16 cellular contexts compared by ENCODE assay signal in genomic region chr16:81842564-81843242, GRCh38.
DNase-seq lines count a peak whose midpoint lies in the region; ATAC-seq and TF ChIP-seq lines count a peak whose summit lies in the region.
"Had no signal": no experiment of that assay in that cellular context is flagged by ENCODE, and none has a peak within 500 bp of the region (broad histone marks: within the 10 kb centered on the region; RNA-seq: fewer than 3 reads in every experiment).

No MANE protein-coding gene starts in this region.

- peak; percentile 40 for DNase-seq in foreskin melanocyte
- no peak for DNase-seq in mesothelial cell of epicardium (ENCODE audit: low spot score in 2 of 2, unreplicated experiment in 2 of 2)
- no peak for DNase-seq in DMS79 treated with DMSO at 0.1 percent for 48 hours (lab: John Stamatoyannopoulos, UW)
- DNase-seq in dermis blood vessel endothelial cell: no peak
- DNase-seq: activated naive CD4-positive, alpha-beta T cell treated with Interleukin-2 at 50 U/mL for 16 hours; effector CD4-positive, alpha-beta T cell; mammary epithelial cell; NCI-H2029; NCI-H82; T1000 had no signal

- H3K4me3 ChIP-seq in BLaER1 (no peak overlapping the region), GM12875 (ENCODE audit: low read depth, low read length) (peak overlapping the region; percentile 33), OCI-LY1 (ENCODE audit: low read depth, low read length, poor library complexity, severe bottlenecking) (no peak overlapping the region)
- H3K4me3 ChIP-seq: breast epithelium had no signal

- H3K9me3 ChIP-seq in BLaER1 (peaks cover 27% of the 10 kb centered on the region), OCI-LY1 (ENCODE audit: low read length) (no peaks in the 10 kb centered on the region)
- H3K9me3 ChIP-seq: breast epithelium had no signal

- H3K9me2 ChIP-seq in OCI-LY1 (ENCODE audit: low read depth, low read length): no peaks in the 10 kb centered on the region

- H3K36me3 ChIP-seq in BLaER1: peaks cover 12% of the 10 kb centered on the region; the same call in 1 of the 2 replicates
- peaks cover 77% of the 10 kb centered on the region for H3K36me3 ChIP-seq in OCI-LY1 (ENCODE audit: insufficient read depth, low read length)
- H3K36me3 ChIP-seq: breast epithelium had no signal

- H3K9ac ChIP-seq in BLaER1: no peak overlapping the region
- H3K9ac ChIP-seq in OCI-LY1 (ENCODE audit: low read length): no peak overlapping the region; the same call in 1 of the 2 replicates

- H3K27me3 Mint-ChIP-seq in mesothelial cell of epicardium (ENCODE audit: low read depth): peaks cover 9% of the 10 kb centered on the region

- H4K20me1 ChIP-seq in BLaER1 (no peaks in the 10 kb centered on the region), OCI-LY1 (ENCODE audit: insufficient read depth, low read length) (no peaks in the 10 kb centered on the region)

- peak overlapping the region; percentile 67 for H3K4me2 ChIP-seq in BLaER1
- H3K4me2 ChIP-seq in OCI-LY1 (ENCODE audit: low read length): peak overlapping the region; percentile 12; the same call in 1 of the 2 replicates

- peaks cover 1% of the 10 kb centered on the region for H3K4me1 Mint-ChIP-seq in mesothelial cell of epicardium

- H3F3A ChIP-seq in OCI-LY1 (ENCODE audit: insufficient read depth, low read length): no peaks in the 10 kb centered on the region

- ATAC-seq in HG03159 (IDR thresholded peaks at IDR 0.05; ENCODE audit: unreplicated experiment): no peak
- ATAC-seq: HCT116 had no signal

- peaks cover 86% of the 10 kb centered on the region for H3K79me2 ChIP-seq in OCI-LY1 (ENCODE audit: insufficient read depth, low read length)

- no peak overlapping the region for H3K27ac Mint-ChIP-seq in mesothelial cell of epicardium

- peaks cover 4% of the 10 kb centered on the region for H3K9me3 Mint-ChIP-seq in mesothelial cell of epicardium

- no peak overlapping the region for H2AFZ ChIP-seq in OCI-LY1 (ENCODE audit: low read length)

- H3K27ac ChIP-seq in BLaER1: peak overlapping the region; percentile 61
- peak overlapping the region; percentile 70 for H3K27ac ChIP-seq in OCI-LY1 (ENCODE audit: low read depth, low read length, poor library complexity, severe bottlenecking)
- H3K27ac ChIP-seq: breast epithelium had no signal

- H3K4me3 Mint-ChIP-seq in mesothelial cell of epicardium: no peak overlapping the region

- no peaks in the 10 kb centered on the region for H3K36me3 Mint-ChIP-seq in mesothelial cell of epicardium

- H3K27me3 ChIP-seq in BLaER1: no peaks in the 10 kb centered on the region
- H3K27me3 ChIP-seq in OCI-LY1 (ENCODE audit: insufficient read depth, low read length): no peaks in the 10 kb centered on the region
- H3K27me3 ChIP-seq: breast epithelium had no signal

- H3K4me1 ChIP-seq in BLaER1: peaks cover 69% of the 10 kb centered on the region
- peaks cover 65% of the 10 kb centered on the region for H3K4me1 ChIP-seq in OCI-LY1 (ENCODE audit: insufficient read depth, low read length, severe bottlenecking)
- H3K4me1 ChIP-seq: breast epithelium had no signal

- no peak for TF ChIP-seq CTCF in GM12875 (IDR thresholded peaks at IDR 0.05; ENCODE audit: borderline replicate concordance, insufficient read depth, low read depth, low read length)
- TF ChIP-seq CTCF in OCI-LY1 (IDR thresholded peaks at IDR 0.05; ENCODE audit: low read length): peak; percentile 18; the same call in 1 of the 2 replicates
- no peak for TF ChIP-seq CTCF in mesothelial cell of epicardium (IDR thresholded peaks at IDR 0.05; ENCODE audit: unreplicated experiment)
